In the genomic region with DNA sequence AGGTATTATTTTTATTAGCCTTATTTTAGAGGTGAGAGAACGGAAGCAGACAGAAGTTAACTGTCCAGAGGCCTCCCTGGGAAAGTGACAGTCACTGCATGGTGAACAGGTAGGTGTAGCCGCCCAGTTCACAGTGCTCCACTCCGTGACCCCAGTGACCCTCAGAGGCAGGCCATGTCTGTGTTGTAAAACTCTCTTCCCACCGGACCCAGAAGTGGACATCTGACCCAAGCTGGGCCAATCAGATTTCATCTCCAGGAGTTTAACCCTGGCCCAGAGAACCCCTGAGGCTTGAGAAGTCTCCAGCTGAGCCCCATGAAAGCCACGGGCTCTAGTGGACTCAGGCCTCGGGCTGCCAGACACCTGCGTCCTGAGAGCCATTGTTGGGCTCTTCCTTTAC, we compare ENCODE assay signal across 24 cellular contexts.
"Had no signal": no experiment of that assay in that cellular context is flagged by ENCODE, and none has a peak within 500 bp of the region (broad histone marks: within the 10 kb centered on the region; RNA-seq: fewer than 3 reads in every experiment).

No MANE protein-coding gene starts in this region.

- H3K27me3 ChIP-seq: Peyer's patch, SJCRH30 had no signal

- H3K4me1 ChIP-seq: Peyer's patch had no signal

- DNase-seq: Kasumi-1, MM.1S, NCI-H1092 treated with DMSO at 0.1 percent for 48 hours, NCI-H1417, NCI-H1436 treated with DMSO at 0.1 percent for 48 hours, NCI-H187, NCI-H2029, NCI-H2081 treated with DMSO at 0.1 percent for 48 hours, NCI-H2171, NCI-H226, NCI-H446, NCI-H510A, NCI-H524 treated with DMSO at 0.1 percent for 48 hours, NCI-H69, NCI-H774, PC-3, Peyer's patch, SHP77 treated with DMSO at 0.1 percent for 48 hours had no signal

- H3K36me3 Mint-ChIP-seq: IgD-negative memory B cell had no signal

- H3K27ac ChIP-seq: KMS-11, Peyer's patch, SJCRH30 had no signal

- H3K4me2 ChIP-seq: KMS-11 had no signal

- H3K9ac ChIP-seq: KMS-11 had no signal

- H3K4me3 ChIP-seq: K562, Peyer's patch, SJCRH30 had no signal

- H3K36me3 ChIP-seq: Peyer's patch, SJCRH30 had no signal

- ATAC-seq: K562, PC-3, Right ventricle myocardium inferior, SK-N-SH treated with all-trans-retinoic acid at 6 μM for 48 hours had no signal

- H3K4me3 Mint-ChIP-seq: IgD-negative memory B cell had no signal

- H3K27ac Mint-ChIP-seq: IgD-negative memory B cell had no signal

- H3K9me3 ChIP-seq: Peyer's patch, SJCRH30 had no signal

- H3K4me1 Mint-ChIP-seq: IgD-negative memory B cell had no signal
